ENCODE assay signal across 8 cellular contexts in genomic region chr5:71586052-71586940, GRCh38. TPM values are rescaled to one million over a fixed set of nuclear protein-coding genes. Genes with fewer than 3 reads are reported as not detected.
DNase-seq lines count a peak whose midpoint lies in the region; ATAC-seq and TF ChIP-seq lines count a peak whose summit lies in the region.

No MANE protein-coding gene starts in this region.

- H3K9me3 Mint-ChIP-seq in activated CD4-positive, alpha-beta T cell treated with anti-CD3 and anti-CD28 coated beads for 36 hours (ENCODE audit: low read depth): no peaks in the 10 kb centered on the region

- TF ChIP-seq EP300 in sigmoid colon (IDR thresholded peaks at IDR 0.05): no peak

- peak overlapping the region; percentile 96 for H3K27ac Mint-ChIP-seq in activated CD4-positive, alpha-beta T cell treated with anti-CD3 and anti-CD28 coated beads for 36 hours

- no peak for TF ChIP-seq POLR2A in sigmoid colon (IDR thresholded peaks at IDR 0.05)

- H3K36me3 Mint-ChIP-seq in activated CD4-positive, alpha-beta T cell treated with anti-CD3 and anti-CD28 coated beads for 36 hours (ENCODE audit: low read depth): peaks cover 14% of the 10 kb centered on the region

- no peaks in the 10 kb centered on the region for H3K27me3 ChIP-seq in HUES64 (ENCODE audit: insufficient read depth, low read length)
- no peaks in the 10 kb centered on the region for H3K27me3 ChIP-seq in WERI-Rb-1 (ENCODE audit: insufficient read depth, low read depth, severe bottlenecking)
- no peaks in the 10 kb centered on the region for H3K27me3 ChIP-seq in sigmoid colon

- CTCF ChIA-PET in activated CD4-positive, alpha-beta T cell treated with anti-CD3 and anti-CD28 coated beads for 36 hours (lab: Charles Lee): interaction anchor here (0.6 to 2.7 kb wide), 2 partner anchors 15 to 65 kb away, joined by 3 to 15 read pairs; no protein-coding TSS in a partner anchor

- H3K9me3 ChIP-seq in HUES64 (ENCODE audit: insufficient read depth, low read depth, low read length): no peaks in the 10 kb centered on the region
- no peaks in the 10 kb centered on the region for H3K9me3 ChIP-seq in WERI-Rb-1 (ENCODE audit: severe bottlenecking)
- no peaks in the 10 kb centered on the region for H3K9me3 ChIP-seq in sigmoid colon

- no peaks in the 10 kb centered on the region for H3K36me3 ChIP-seq in HUES64 (ENCODE audit: insufficient read depth, low read length)
- no peaks in the 10 kb centered on the region for H3K36me3 ChIP-seq in WERI-Rb-1
- H3K36me3 ChIP-seq in sigmoid colon: no peaks in the 10 kb centered on the region

- H3K9ac ChIP-seq in HUES64 (ENCODE audit: low read depth, low read length): peak overlapping the region; percentile 92

- WGBS in HUES64: 89% methylated on average over 21 of the region's 22 CpGs
- 85 to 87% methylated on average over 22 of the region's 22 CpGs for WGBS in sigmoid colon, 2 donors

- no peak for TF ChIP-seq CTCF in WERI-Rb-1 (IDR thresholded peaks at IDR 0.05; ENCODE audit: low read depth, low read length)
- TF ChIP-seq CTCF in sigmoid colon (IDR thresholded peaks at IDR 0.05): no peak

- H3K4me1 ChIP-seq in HUES64 (ENCODE audit: insufficient read depth, low read length) (peaks cover 6% of the 10 kb centered on the region; the same call in 1 of the 2 replicates), sigmoid colon (peaks cover 0 to 23% (median 18%) of the 10 kb centered on the region in 4 donors)

- H3K27ac ChIP-seq in HUES64 (ENCODE audit: low read depth, low read length) (peak overlapping the region; percentile 92), WERI-Rb-1 (peak overlapping the region; percentile 78), sigmoid colon (peak overlapping the region; percentile 78 to 86 (median 85))

- intact Hi-C loops in activated CD4-positive, alpha-beta T cell treated with anti-CD3 and anti-CD28 coated beads for 36 hours (cut with DNase I, micrococcal nuclease): loop anchor here (2.0 to 5.0 kb wide), 3 partner anchors 131 to 1911 kb away; partner anchors contain the start of genes BDP1 (in 1 of the 2) and BTF3 (in 1 of the 2)
- intact Hi-C loops in sigmoid colon (cut with DNase I): loop anchor here (2.0 kb wide), 1 partner anchor 723 kb away; no protein-coding TSS in a partner anchor

- no peak for ATAC-seq in activated CD4-positive, alpha-beta T cell treated with anti-CD3 and anti-CD28 coated beads for 36 hours
- no peak for ATAC-seq in HG02610 (IDR thresholded peaks at IDR 0.05; ENCODE audit: unreplicated experiment)

- peak overlapping the region; percentile 83 for H3K4me3 ChIP-seq in HUES64 (ENCODE audit: low read length)
- H3K4me3 ChIP-seq in WERI-Rb-1 (ENCODE audit: low read depth, low read length): peak overlapping the region; percentile 73
- peak overlapping the region; percentile 74 to 89 (median 82) for H3K4me3 ChIP-seq in sigmoid colon

- peaks cover 36% of the 10 kb centered on the region for H3K4me1 Mint-ChIP-seq in activated CD4-positive, alpha-beta T cell treated with anti-CD3 and anti-CD28 coated beads for 36 hours

- POLR2A ChIA-PET in activated CD4-positive, alpha-beta T cell treated with anti-CD3 and anti-CD28 coated beads for 36 hours (lab: Charles Lee): interaction anchor here (2.7 kb wide), 1 partner anchor 15 kb away, joined by 19 read pairs; no protein-coding TSS in a partner anchor

- peak overlapping the region; percentile 80 for H3K4me3 Mint-ChIP-seq in activated CD4-positive, alpha-beta T cell treated with anti-CD3 and anti-CD28 coated beads for 36 hours

- DNase-seq in activated CD4-positive, alpha-beta T cell treated with anti-CD3 and anti-CD28 coated beads for 36 hours: no peak
- no peak for DNase-seq in activated CD4-positive, alpha-beta T cell treated with anti-CD3 and anti-CD28 coated beads, Interleukin-2, amount 50 U/mL, for 4 hours
- DNase-seq in WERI-Rb-1 (peak; percentile 7), foreskin melanocyte (peak; percentile 23), sigmoid colon (no peak), cerebellar cortex (ENCODE audit: low spot score) (no peak)

- no peaks in the 10 kb centered on the region for H3K27me3 Mint-ChIP-seq in activated CD4-positive, alpha-beta T cell treated with anti-CD3 and anti-CD28 coated beads for 36 hours

RNA-seq across cellular contexts. Expression of gene MCCC2, which starts 0.8 kb away (rescaled TPM):
- total RNA-seq in activated CD4-positive, alpha-beta T cell treated with anti-CD3 and anti-CD28 coated beads for 36 hours: 10 to 100 TPM; 52.2 to 56.4 TPM
- polyA plus RNA-seq in HUES64 (2013, experiment 1 of 2): 46.2 TPM
- 40.9 TPM for polyA plus RNA-seq in HUES64 (2013, experiment 2 of 2)
- 10 to 100 TPM; 17.6 to 23.8 (median 19.5) TPM for total RNA-seq in sigmoid colon
- polyA plus RNA-seq in sigmoid colon: 10 to 100 TPM; 38.8 to 44.2 (median 43.8) TPM

Comparison
In these comparisons a context has a peak if more than half of its experiments do, and no peak if none do; other contexts are left out.
1. DNase-seq: peak in WERI-Rb-1 (single experiment) and foreskin melanocyte (single experiment); none in activated CD4-positive, alpha-beta T cell treated with anti-CD3 and anti-CD28 coated beads for 36 hours (single experiment), activated CD4-positive, alpha-beta T cell treated with anti-CD3 and anti-CD28 coated beads, Interleukin-2, amount 50 U/mL, for 4 hours (0 of 2), sigmoid colon (single experiment) and cerebellar cortex (single experiment).
2. Peak in every context shown above with its lines, with median percentiles within 50 percentile points of each other: H3K27ac ChIP-seq and H3K4me3 ChIP-seq.